ENCODE assay signal across 20 cellular contexts in genomic region chr1:55958498-55958897, GRCh38.
DNase-seq lines count a peak whose midpoint lies in the region; ATAC-seq and TF ChIP-seq lines count a peak whose summit lies in the region.
"Had no signal": no experiment of that assay in that cellular context is flagged by ENCODE, and none has a peak within 500 bp of the region (broad histone marks: within the 10 kb centered on the region; RNA-seq: fewer than 3 reads in every experiment).

No MANE protein-coding gene starts in this region.

- in situ Hi-C loops in astrocyte of the cerebellum (cut with HindIII; ENCODE audit: low sequenced_read_pairs) = no loop called here

- intact Hi-C loops in left ventricle myocardium inferior (cut with micrococcal nuclease) (no loop called here), left ventricle myocardium superior (cut with micrococcal nuclease) (no loop called here)

- H3K27me3 ChIP-seq in left ventricle myocardium inferior (ENCODE audit: low read depth) = no peaks in the 10 kb centered on the region

- H3K4me3 ChIP-seq in left ventricle myocardium inferior = no peak overlapping the region
- no peak overlapping the region for H3K4me3 ChIP-seq in astrocyte of the cerebellum (ENCODE audit: low read depth, low read length)
- H3K4me3 ChIP-seq: K562 had no signal

- H3K9me3 ChIP-seq in left ventricle myocardium inferior (replicated peaks) = peaks cover 4% of the 10 kb centered on the region
- H3K9me3 ChIP-seq: SK-N-SH had no signal

- peaks cover 14% of the 10 kb centered on the region for H3K4me1 ChIP-seq in left ventricle myocardium inferior

- H3K36me3 ChIP-seq in left ventricle myocardium inferior = no peaks in the 10 kb centered on the region

- peak overlapping the region; percentile 50 for H3K27ac ChIP-seq in left ventricle myocardium inferior (replicated peaks)

- TF ChIP-seq CTCF in left ventricle myocardium inferior (IDR thresholded peaks at IDR 0.05; ENCODE audit: borderline replicate concordance) = no peak
- TF ChIP-seq CTCF in astrocyte of the cerebellum (IDR thresholded peaks at IDR 0.05; ENCODE audit: low read depth, low read length, missing control alignments) = no peak

- DNase-seq in left ventricle myocardium inferior = no peak
- DNase-seq in left ventricle myocardium superior = no peak
- peak; percentile 29 for DNase-seq in astrocyte of the cerebellum (ENCODE audit: low read depth)
- peak; percentile 13 for DNase-seq in left kidney (ENCODE audit: low read depth, low spot score)
- DNase-seq in left lobe of liver (ENCODE audit: low spot score) = no peak
- DNase-seq: AML-193; C1 segment of cervical spinal cord; CD8-positive, alpha-beta T cell; DND-41; GOT3; NCI-H1105 treated with DMSO at 0.1 percent for 48 hours; NCI-H2029 treated with DMSO at 0.1 percent for 48 hours; NCI-H510A; NCI-H774; NK-92 treated with Interleukin-12 subunit alpha and Interleukin-12 subunit beta, amount 100 ng/mL, for 24 hours; SIG-M5; SK-N-SH had no signal

- ATAC-seq in left ventricle myocardium superior = no peak
- ATAC-seq in left lobe of liver = no peak
- no peak for ATAC-seq in GM18511 (IDR thresholded peaks at IDR 0.05; ENCODE audit: unreplicated experiment)
- no peak for ATAC-seq in HG02798 (IDR thresholded peaks at IDR 0.05; ENCODE audit: poor library complexity, unreplicated experiment)
- ATAC-seq: CD8-positive, alpha-beta T cell; K562 had no signal

Comparison
In these comparisons a context has a peak if more than half of its experiments do, and no peak if none do; other contexts are left out.
1. DNase-seq: peak in astrocyte of the cerebellum (single experiment) and left kidney (single experiment); none in left ventricle myocardium inferior (single experiment), left ventricle myocardium superior (single experiment) and left lobe of liver (single experiment).